Comparison of ENCODE assay signal across 19 cellular contexts in the genomic region with DNA sequence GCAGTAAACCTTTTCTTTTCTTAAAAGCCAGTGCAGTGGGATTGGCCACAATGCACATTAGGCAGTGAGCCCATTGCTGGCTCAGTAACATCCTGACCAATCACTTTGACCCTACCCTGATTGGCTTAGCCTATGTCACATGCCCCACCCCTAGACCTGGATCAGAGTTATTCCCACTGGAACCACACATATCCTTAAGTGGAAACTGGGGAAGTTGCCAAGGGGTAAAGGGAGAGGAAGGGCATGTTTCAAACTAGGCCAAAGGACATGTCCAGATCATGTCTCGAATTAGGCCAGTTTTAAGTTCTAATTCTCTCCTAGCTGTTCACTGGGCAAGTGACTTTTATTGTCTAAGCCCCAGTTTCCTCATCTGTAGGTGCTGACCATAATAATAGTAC.
A peak's percentile ranks its signal among the peaks of the same experiment; 100 is the strongest.
DNase-seq lines count a peak whose midpoint lies in the region; ATAC-seq and TF ChIP-seq lines count a peak whose summit lies in the region.
"Had no signal": no experiment of that assay in that cellular context is flagged by ENCODE, and none has a peak within 500 bp of the region (broad histone marks: within the 10 kb centered on the region; RNA-seq: fewer than 3 reads in every experiment).

No MANE protein-coding gene starts in this region.

- no peaks in the 10 kb centered on the region for H3K9me3 ChIP-seq in aorta (ENCODE audit: control insufficient read depth, low read length)
- H3K9me3 ChIP-seq: SJSA1, vagina had no signal

- TF ChIP-seq CTCF in HL-60 (IDR thresholded peaks at IDR 0.05; ENCODE audit: insufficient read depth, low read length) (no peak), brain microvascular endothelial cell (IDR thresholded peaks at IDR 0.05; ENCODE audit: low read depth, low read length, missing control alignments) (no peak)

- H3K4me1 Mint-ChIP-seq in activated naive CD4-positive, alpha-beta T cell treated with anti-CD3 and anti-CD28 coated beads for 36 hours (ENCODE audit: low read depth): peaks cover 77% of the 10 kb centered on the region
- H3K4me1 Mint-ChIP-seq in activated naive CD8-positive, alpha-beta T cell (ENCODE audit: low read depth): peaks cover 98% of the 10 kb centered on the region
- H3K4me1 Mint-ChIP-seq in stimulated activated effector memory CD8-positive, alpha-beta T cell treated with anti-CD3 and anti-CD28 coated beads, Interleukin-12 subunit alpha, Interleukin-12 subunit beta, amount 100 ng/mL, for 72 hours: peaks cover 59% of the 10 kb centered on the region

- H3K4me3 Mint-ChIP-seq in activated naive CD4-positive, alpha-beta T cell treated with anti-CD3 and anti-CD28 coated beads for 36 hours: no peak overlapping the region
- no peak overlapping the region for H3K4me3 Mint-ChIP-seq in activated naive CD8-positive, alpha-beta T cell
- no peak overlapping the region for H3K4me3 Mint-ChIP-seq in stimulated activated effector memory CD8-positive, alpha-beta T cell treated with anti-CD3 and anti-CD28 coated beads, Interleukin-12 subunit alpha, Interleukin-12 subunit beta, amount 100 ng/mL, for 72 hours
- H3K4me3 Mint-ChIP-seq: neural progenitor cell had no signal

- CTCF ChIA-PET in activated naive CD4-positive, alpha-beta T cell treated with anti-CD3 and anti-CD28 coated beads for 36 hours (lab: Charles Lee): no interaction called here

- no peak for ATAC-seq in stimulated activated effector memory CD8-positive, alpha-beta T cell treated with anti-CD3 and anti-CD28 coated beads, Interleukin-12 subunit alpha, Interleukin-12 subunit beta, amount 100 ng/mL, for 72 hours
- no peak for ATAC-seq in HG03342 (IDR thresholded peaks at IDR 0.05; ENCODE audit: unreplicated experiment)
- ATAC-seq in aorta (ENCODE audit: low FRiP score): no peak

- no peaks in the 10 kb centered on the region for H3K27me3 ChIP-seq in HL-60 (ENCODE audit: insufficient read depth, poor library complexity, severe bottlenecking)
- H3K27me3 ChIP-seq in brain microvascular endothelial cell (replicated peaks): no peaks in the 10 kb centered on the region
- H3K27me3 ChIP-seq in aorta (ENCODE audit: control insufficient read depth in 1 of 2, insufficient read depth in 2 of 2, low read length in 1 of 2): no peaks in the 10 kb centered on the region
- H3K27me3 ChIP-seq: cardiac muscle cell, neural progenitor cell, vagina had no signal

- H3K9me3 Mint-ChIP-seq in activated naive CD4-positive, alpha-beta T cell treated with anti-CD3 and anti-CD28 coated beads for 36 hours: no peaks in the 10 kb centered on the region
- H3K9me3 Mint-ChIP-seq in activated naive CD8-positive, alpha-beta T cell (ENCODE audit: low read depth): no peaks in the 10 kb centered on the region
- H3K9me3 Mint-ChIP-seq in stimulated activated effector memory CD8-positive, alpha-beta T cell treated with anti-CD3 and anti-CD28 coated beads, Interleukin-12 subunit alpha, Interleukin-12 subunit beta, amount 100 ng/mL, for 72 hours: no peaks in the 10 kb centered on the region
- H3K9me3 Mint-ChIP-seq: neural progenitor cell had no signal

- no peak overlapping the region for H3K4me3 ChIP-seq in HL-60 (replicated peaks; ENCODE audit: insufficient read depth, low read length)
- H3K4me3 ChIP-seq in brain microvascular endothelial cell (ENCODE audit: low read depth, low read length): no peak overlapping the region
- no peak overlapping the region for H3K4me3 ChIP-seq in aorta (ENCODE audit: low read length in 2 of 2)
- H3K4me3 ChIP-seq: cardiac muscle cell, neural progenitor cell, SJSA1, vagina had no signal

- H3K27ac ChIP-seq in HL-60 (replicated peaks) (peak overlapping the region; percentile 76; the same call in 1 of the 2 replicates), brain microvascular endothelial cell (no peak overlapping the region), aorta (ENCODE audit: low read depth in 1 of 2, low read length in 2 of 2) (no peak overlapping the region)
- H3K27ac ChIP-seq: cardiac muscle cell, neural progenitor cell, SJSA1, vagina had no signal

- intact Hi-C loops in activated naive CD4-positive, alpha-beta T cell treated with anti-CD3 and anti-CD28 coated beads for 36 hours (cut with micrococcal nuclease): loop anchor here (2.0 to 5.0 kb wide), 2 partner anchors 143 to 479 kb away; no protein-coding TSS in a partner anchor
- intact Hi-C loops in aorta (cut with DNase I): no loop called here

- no peak for DNase-seq in activated naive CD4-positive, alpha-beta T cell treated with anti-CD3 and anti-CD28 coated beads for 36 hours
- DNase-seq in activated naive CD4-positive, alpha-beta T cell treated with anti-CD3 and anti-CD28 coated beads, Interleukin-2, amount 50 U/mL, for 16 hours: no peak
- DNase-seq in HL-60 (ENCODE audit: low read depth in 1 of 2, low spot score in 1 of 2): no peak
- DNase-seq in stimulated activated effector memory CD8-positive, alpha-beta T cell treated with anti-CD3 and anti-CD28 coated beads, Interleukin-12 subunit alpha, Interleukin-12 subunit beta, amount 100 ng/mL, for 72 hours (ENCODE audit: low spot score in 2 of 2): no peak
- DNase-seq in brain microvascular endothelial cell: no peak
- DNase-seq in aorta: no peak
- DNase-seq: activated gamma-delta T cell treated with Interleukin-2 at 50 U/mL for 16 hours; effector CD4-positive, alpha-beta T cell; H7; head of caudate nucleus; NCI-H2029; NCI-H526 treated with DMSO at 0.1 percent for 48 hours; stimulated activated naive CD4-positive, alpha-beta T cell treated with Interleukin-2 at 50 U/mL for 16 hours had no signal

- in situ Hi-C loops in brain microvascular endothelial cell (cut with HindIII; ENCODE audit: low pct_ligation_motif_present, low sequenced_read_pairs): no loop called here

- H3K27me3 Mint-ChIP-seq in activated naive CD4-positive, alpha-beta T cell treated with anti-CD3 and anti-CD28 coated beads for 36 hours (ENCODE audit: low read depth): no peaks in the 10 kb centered on the region
- H3K27me3 Mint-ChIP-seq in activated naive CD8-positive, alpha-beta T cell: no peaks in the 10 kb centered on the region

- peak overlapping the region; percentile 90 for H3K27ac Mint-ChIP-seq in activated naive CD4-positive, alpha-beta T cell treated with anti-CD3 and anti-CD28 coated beads for 36 hours
- peak overlapping the region; percentile 93 for H3K27ac Mint-ChIP-seq in activated naive CD8-positive, alpha-beta T cell
- peak overlapping the region; percentile 88 for H3K27ac Mint-ChIP-seq in stimulated activated effector memory CD8-positive, alpha-beta T cell treated with anti-CD3 and anti-CD28 coated beads, Interleukin-12 subunit alpha, Interleukin-12 subunit beta, amount 100 ng/mL, for 72 hours

- no peaks in the 10 kb centered on the region for H3K4me1 ChIP-seq in aorta (ENCODE audit: control insufficient read depth in 1 of 2, insufficient read depth in 2 of 2, low read length in 2 of 2)
- H3K4me1 ChIP-seq: neural progenitor cell, SJSA1 had no signal

- H3K36me3 ChIP-seq in brain microvascular endothelial cell (replicated peaks): no peaks in the 10 kb centered on the region
- no peaks in the 10 kb centered on the region for H3K36me3 ChIP-seq in aorta (ENCODE audit: control insufficient read depth in 1 of 2, insufficient read depth in 2 of 2, low read length in 1 of 2)
- H3K36me3 ChIP-seq: cardiac muscle cell, neural progenitor cell, SJSA1, vagina had no signal

- peaks cover 2% of the 10 kb centered on the region for H3K36me3 Mint-ChIP-seq in activated naive CD4-positive, alpha-beta T cell treated with anti-CD3 and anti-CD28 coated beads for 36 hours (ENCODE audit: low read depth)
- no peaks in the 10 kb centered on the region for H3K36me3 Mint-ChIP-seq in activated naive CD8-positive, alpha-beta T cell
- no peaks in the 10 kb centered on the region for H3K36me3 Mint-ChIP-seq in stimulated activated effector memory CD8-positive, alpha-beta T cell treated with anti-CD3 and anti-CD28 coated beads, Interleukin-12 subunit alpha, Interleukin-12 subunit beta, amount 100 ng/mL, for 72 hours
- H3K36me3 Mint-ChIP-seq: neural progenitor cell had no signal

- 91 to 100% methylated on average over 1 of the region's 1 CpG for WGBS in aorta, 2 donors
